In the genomic region with DNA sequence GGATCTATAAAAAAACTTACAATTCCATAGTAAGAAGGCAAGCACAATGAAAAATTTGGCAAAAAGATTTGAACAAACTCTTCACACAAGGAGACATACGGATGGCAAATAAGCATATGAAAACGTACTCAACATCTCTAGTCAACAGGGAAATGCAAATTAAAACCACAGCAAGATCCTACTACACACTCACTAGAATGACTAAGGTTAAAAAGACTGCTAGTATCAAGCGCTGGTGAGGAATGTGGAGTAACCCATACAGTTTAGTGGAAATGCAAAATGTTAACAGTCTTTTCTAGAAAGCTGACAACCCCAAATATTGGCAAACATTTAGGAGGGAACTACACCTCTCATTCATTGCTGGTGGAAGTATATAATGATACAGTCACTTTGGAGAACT, we compare ENCODE assay signal across 16 cellular contexts.
DNase-seq lines count a peak whose midpoint lies in the region; ATAC-seq and TF ChIP-seq lines count a peak whose summit lies in the region.
"Had no signal": no experiment of that assay in that cellular context is flagged by ENCODE, and none has a peak within 500 bp of the region (broad histone marks: within the 10 kb centered on the region; RNA-seq: fewer than 3 reads in every experiment).

No MANE protein-coding gene starts in this region.

- no peak overlapping the region for H3K27ac Mint-ChIP-seq in activated T-helper 17 cell treated with anti-CD3 and anti-CD28 coated beads, Interleukin-2, amount 50 U/mL, for 72 hours
- no peak overlapping the region for H3K27ac Mint-ChIP-seq in stimulated activated effector memory CD8-positive, alpha-beta T cell treated with anti-CD3 and anti-CD28 coated beads, Interleukin-12 subunit alpha, Interleukin-12 subunit beta, amount 100 ng/mL, for 72 hours
- H3K27ac Mint-ChIP-seq: CD4-positive, alpha-beta memory T cell had no signal

- H3K4me3 ChIP-seq in HEK293 (ENCODE audit: low read depth, low read length): no peak overlapping the region
- H3K4me3 ChIP-seq: HAP-1 had no signal

- no peaks in the 10 kb centered on the region for H3K9me3 ChIP-seq in HEK293 (ENCODE audit: control insufficient read depth, insufficient read depth, low read depth, low read length)
- H3K9me3 ChIP-seq: HAP-1 had no signal

- no peak overlapping the region for H3K27ac ChIP-seq in HEK293 (ENCODE audit: extremely low read depth, low read depth, low read length)
- H3K27ac ChIP-seq: C4-2B, KMS-11 had no signal

- TF ChIP-seq CTCF in HEK293 (tag by site-specific recombination; IDR thresholded peaks at IDR 0.05): no peak

- peaks cover 4% of the 10 kb centered on the region for H3K27me3 Mint-ChIP-seq in activated T-helper 17 cell treated with anti-CD3 and anti-CD28 coated beads, Interleukin-2, amount 50 U/mL, for 72 hours
- H3K27me3 Mint-ChIP-seq: CD4-positive, alpha-beta memory T cell had no signal

- CTCF ChIA-PET in HEK293 (lab: Yijun Ruan, JAX): interaction anchor here (0.6 kb wide), 2 partner anchors 12 to 19 kb away, joined by 3 read pairs; no protein-coding TSS in a partner anchor

- H3K36me3 ChIP-seq in HEK293 (ENCODE audit: control insufficient read depth in 2 of 2, insufficient read depth in 1 of 2, low read length in 2 of 2): no peaks in the 10 kb centered on the region
- H3K36me3 ChIP-seq: HAP-1 had no signal

- H3K4me1 ChIP-seq in HEK293 (ENCODE audit: control insufficient read depth, insufficient read depth, low read length): no peaks in the 10 kb centered on the region
- H3K4me1 ChIP-seq: HAP-1 had no signal

- DNase-seq in stimulated activated effector memory CD8-positive, alpha-beta T cell treated with anti-CD3 and anti-CD28 coated beads, Interleukin-12 subunit alpha, Interleukin-12 subunit beta, amount 100 ng/mL, for 72 hours (ENCODE audit: low spot score in 2 of 2): no peak
- DNase-seq in NCI-H2171 treated with DMSO at 0.1 percent for 48 hours (lab: John Stamatoyannopoulos, UW): no peak
- DNase-seq in activated T-cell treated with anti-CD3 and anti-CD28 coated beads, Interleukin-2, amount 50 U/mL, for 48 hours: no peak
- DNase-seq: AML-193; CD4-positive, alpha-beta memory T cell; DMS153; DMS79; GF-D8 had no signal

- POLR2A ChIA-PET in HEK293 (lab: Yijun Ruan, JAX): no interaction called here

- H3K36me3 Mint-ChIP-seq in activated T-helper 17 cell treated with anti-CD3 and anti-CD28 coated beads, Interleukin-2, amount 50 U/mL, for 72 hours (ENCODE audit: low read depth): no peaks in the 10 kb centered on the region
- no peaks in the 10 kb centered on the region for H3K36me3 Mint-ChIP-seq in stimulated activated effector memory CD8-positive, alpha-beta T cell treated with anti-CD3 and anti-CD28 coated beads, Interleukin-12 subunit alpha, Interleukin-12 subunit beta, amount 100 ng/mL, for 72 hours
- H3K36me3 Mint-ChIP-seq: CD4-positive, alpha-beta memory T cell had no signal

- H3K9me3 Mint-ChIP-seq in activated T-helper 17 cell treated with anti-CD3 and anti-CD28 coated beads, Interleukin-2, amount 50 U/mL, for 72 hours: no peaks in the 10 kb centered on the region
- no peaks in the 10 kb centered on the region for H3K9me3 Mint-ChIP-seq in stimulated activated effector memory CD8-positive, alpha-beta T cell treated with anti-CD3 and anti-CD28 coated beads, Interleukin-12 subunit alpha, Interleukin-12 subunit beta, amount 100 ng/mL, for 72 hours
- H3K9me3 Mint-ChIP-seq: CD4-positive, alpha-beta memory T cell had no signal

- no peak overlapping the region for H3K4me3 Mint-ChIP-seq in activated T-helper 17 cell treated with anti-CD3 and anti-CD28 coated beads, Interleukin-2, amount 50 U/mL, for 72 hours
- H3K4me3 Mint-ChIP-seq in stimulated activated effector memory CD8-positive, alpha-beta T cell treated with anti-CD3 and anti-CD28 coated beads, Interleukin-12 subunit alpha, Interleukin-12 subunit beta, amount 100 ng/mL, for 72 hours: no peak overlapping the region
- H3K4me3 Mint-ChIP-seq: CD4-positive, alpha-beta memory T cell had no signal

- peak; percentile 64 for ATAC-seq in activated T-helper 17 cell treated with anti-CD3 and anti-CD28 coated beads, Interleukin-2, amount 50 U/mL, for 72 hours (replicated peaks)
- ATAC-seq in esophagus mucosa (peak; percentile 26), HG03432 (IDR thresholded peaks at IDR 0.05; ENCODE audit: unreplicated experiment) (no peak), GM21825 (IDR thresholded peaks at IDR 0.05; ENCODE audit: unreplicated experiment) (no peak)
- ATAC-seq in stimulated activated effector memory CD8-positive, alpha-beta T cell treated with anti-CD3 and anti-CD28 coated beads, Interleukin-12 subunit alpha, Interleukin-12 subunit beta, amount 100 ng/mL, for 72 hours: peak; percentile 51

- H3K4me1 Mint-ChIP-seq in activated T-helper 17 cell treated with anti-CD3 and anti-CD28 coated beads, Interleukin-2, amount 50 U/mL, for 72 hours: no peaks in the 10 kb centered on the region
- no peaks in the 10 kb centered on the region for H3K4me1 Mint-ChIP-seq in stimulated activated effector memory CD8-positive, alpha-beta T cell treated with anti-CD3 and anti-CD28 coated beads, Interleukin-12 subunit alpha, Interleukin-12 subunit beta, amount 100 ng/mL, for 72 hours

TF ChIP-seq in HEK293, 187 proteins besides CTCF, POLR2A, EP300 and RAD21:
- TF ChIP-seq ZNF184 (tag by site-specific recombination; IDR thresholded peaks at IDR 0.05): 0 out of 2 replicates have a peak, but pooled peaks have one; percentile 38
- TF ChIP-seq, protein P1, sequence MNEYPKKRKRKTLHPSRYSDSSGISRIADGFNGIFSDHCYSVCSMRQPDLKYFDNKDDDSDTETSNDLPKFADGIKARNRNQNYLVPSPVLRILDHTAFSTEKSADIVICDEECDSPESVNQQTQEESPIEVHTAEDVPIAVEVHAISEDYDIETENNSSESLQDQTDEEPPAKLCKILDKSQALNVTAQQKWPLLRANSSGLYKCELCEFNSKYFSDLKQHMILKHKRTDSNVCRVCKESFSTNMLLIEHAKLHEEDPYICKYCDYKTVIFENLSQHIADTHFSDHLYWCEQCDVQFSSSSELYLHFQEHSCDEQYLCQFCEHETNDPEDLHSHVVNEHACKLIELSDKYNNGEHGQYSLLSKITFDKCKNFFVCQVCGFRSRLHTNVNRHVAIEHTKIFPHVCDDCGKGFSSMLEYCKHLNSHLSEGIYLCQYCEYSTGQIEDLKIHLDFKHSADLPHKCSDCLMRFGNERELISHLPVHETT (tag by site-specific recombination; IDR thresholded peaks at IDR 0.05): no peak

Comparison
In these comparisons a context has a peak if more than half of its experiments do, and no peak if none do; other contexts are left out.
1. ATAC-seq: peak in activated T-helper 17 cell treated with anti-CD3 and anti-CD28 coated beads, Interleukin-2, amount 50 U/mL, for 72 hours (single experiment), esophagus mucosa (single experiment) and stimulated activated effector memory CD8-positive, alpha-beta T cell treated with anti-CD3 and anti-CD28 coated beads, Interleukin-12 subunit alpha, Interleukin-12 subunit beta, amount 100 ng/mL, for 72 hours (single experiment); none in HG03432 (single experiment) and GM21825 (single experiment).